Comparison of ENCODE assay signal across 24 cellular contexts in the genomic region with DNA sequence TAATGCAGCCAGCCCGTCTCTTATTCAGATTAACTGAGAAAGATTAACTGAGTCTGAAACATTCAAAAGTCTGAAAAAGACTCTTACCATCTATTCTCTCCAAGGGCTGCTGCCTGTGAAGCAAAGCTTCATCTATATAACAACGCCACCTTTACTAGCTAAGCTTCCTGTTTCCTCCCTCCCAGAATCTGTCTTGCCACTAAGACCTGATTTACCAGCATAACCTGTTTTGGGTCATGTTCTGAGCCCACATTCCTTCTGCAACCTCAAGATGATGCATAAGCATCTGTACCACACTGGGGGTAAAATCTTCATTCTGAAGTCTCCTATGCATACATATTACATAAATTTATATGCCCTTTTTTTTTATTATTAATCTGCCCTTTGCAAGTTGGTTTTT.
A peak's percentile ranks its signal among the peaks of the same experiment; 100 is the strongest.
DNase-seq lines count a peak whose midpoint lies in the region; TF ChIP-seq lines count a peak whose summit lies in the region.
"Had no signal": no experiment of that assay in that cellular context is flagged by ENCODE, and none has a peak within 500 bp of the region (broad histone marks: within the 10 kb centered on the region; RNA-seq: fewer than 3 reads in every experiment).

No MANE protein-coding gene starts in this region.

- DNase-seq in NCI-H748 (lab: John Stamatoyannopoulos, UW; ENCODE audit: unreplicated experiment), result peak; percentile 5
- no peak for DNase-seq in NCI-H748 treated with DMSO at 0.1 percent for 48 hours (lab: John Stamatoyannopoulos, UW)
- peak; percentile 25 for DNase-seq in iPS DF 19.7 (ENCODE audit: low read depth, low spot score)
- DNase-seq in renal cortical epithelial cell (ENCODE audit: low read depth), result peak; percentile 25
- DNase-seq in UCSD-AML1 (lab: John Stamatoyannopoulos, UW; ENCODE audit: unreplicated experiment), result no peak
- DNase-seq in effector CD8-positive, alpha-beta T cell (lab: John Stamatoyannopoulos, UW), result no peak
- DNase-seq in NCI-H2081 (lab: John Stamatoyannopoulos, UW), result no peak
- DNase-seq: 8988T; activated CD4-positive, alpha-beta T cell treated with anti-CD3 and anti-CD28 coated beads for 4 hours; activated CD8-positive, alpha-beta memory T cell treated with anti-CD3 and anti-CD28 coated beads for 24 hours; activated T-cell treated with anti-CD3 and anti-CD28 coated beads for 4 hours; DMS79 treated with DMSO at 0.1 percent for 48 hours; dorsolateral prefrontal cortex; GM23248; NCI-H1105; NCI-H187; NCI-H526; retina; SJCRH30; stimulated activated naive B cell treated with anti-CD40 and anti-IgM and Interleukin-4, amounts not matched to agents 10 μg/mL and 1 μg/mL and 100 μg/mL, for 72 hours; substantia nigra; SW 1271; WERI-Rb-1 had no signal

- TF ChIP-seq CTCF in VCaP (conservative IDR thresholded peaks at IDR 0.05), result no peak

- peak overlapping the region; percentile 39 for H3K27ac ChIP-seq in VCaP
- H3K27ac ChIP-seq: dorsolateral prefrontal cortex, GM23248, SJCRH30, WERI-Rb-1 had no signal

Comparison
In these comparisons a context has a peak if more than half of its experiments do, and no peak if none do; other contexts are left out.
1. DNase-seq: peak in NCI-H748 (single experiment), iPS DF 19.7 (single experiment) and renal cortical epithelial cell (single experiment); none in NCI-H748 treated with DMSO at 0.1 percent for 48 hours (single experiment), UCSD-AML1 (single experiment), effector CD8-positive, alpha-beta T cell (single experiment) and NCI-H2081 (0 of 2).